1 cellular context compared by ENCODE assay signal in the genomic region with DNA sequence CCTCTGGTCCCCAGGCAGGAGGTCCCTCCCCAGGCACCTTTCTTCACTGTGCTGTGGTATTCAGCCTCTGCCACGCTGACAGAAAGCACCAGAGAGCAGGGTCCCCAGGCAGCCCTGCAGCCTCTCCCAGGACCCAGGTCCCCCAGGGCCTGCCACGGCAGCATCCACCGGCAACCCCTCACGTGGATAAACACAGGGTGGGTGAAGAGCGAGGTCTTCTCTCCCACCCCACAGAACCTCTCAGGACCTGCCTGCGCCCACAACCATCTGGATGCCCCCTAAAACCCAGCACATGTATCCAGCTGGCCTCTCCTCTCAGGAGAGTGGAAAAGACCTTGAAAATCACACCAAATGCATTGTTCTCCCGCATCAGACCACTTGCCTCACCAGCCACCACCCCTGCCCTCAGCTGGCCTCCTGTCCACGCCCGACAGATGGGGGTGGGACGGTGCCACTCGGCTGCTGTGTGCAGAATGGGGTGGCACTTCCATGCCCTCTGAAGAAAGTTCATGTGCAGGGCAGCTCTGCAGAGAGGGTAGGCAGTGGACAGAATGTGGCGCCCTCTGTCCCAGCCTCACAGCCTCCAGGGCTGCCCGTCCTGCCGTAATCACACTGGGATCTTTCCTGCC.
A peak's percentile ranks its signal among the peaks of the same experiment; 100 is the strongest.
TF ChIP-seq lines count a peak whose summit lies in the region.

No MANE protein-coding gene starts in this region.

TF ChIP-seq in HepG2, 621 proteins besides CTCF, POLR2A, EP300 and RAD21 (continued from another document):
- TF ChIP-seq, protein P1, sequence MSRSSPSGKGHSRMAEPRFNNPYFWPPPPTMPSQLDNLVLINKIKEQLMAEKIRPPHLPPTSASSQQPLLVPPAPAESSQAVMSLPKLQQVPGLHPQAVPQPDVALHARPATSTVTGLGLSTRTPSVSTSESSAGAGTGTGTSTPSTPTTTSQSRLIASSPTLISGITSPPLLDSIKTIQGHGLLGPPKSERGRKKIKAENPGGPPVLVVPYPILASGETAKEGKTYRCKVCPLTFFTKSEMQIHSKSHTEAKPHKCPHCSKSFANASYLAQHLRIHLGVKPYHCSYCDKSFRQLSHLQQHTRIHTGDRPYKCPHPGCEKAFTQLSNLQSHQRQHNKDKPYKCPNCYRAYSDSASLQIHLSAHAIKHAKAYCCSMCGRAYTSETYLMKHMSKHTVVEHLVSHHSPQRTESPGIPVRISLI (CRISPR knock-in tag; IDR thresholded peaks at IDR 0.05; ENCODE audit: borderline replicate concordance) = no peak
- TF ChIP-seq ZNF562 (CRISPR knock-in tag; IDR thresholded peaks at IDR 0.05; ENCODE audit: borderline replicate concordance) (no peak), JDP2 (CRISPR knock-in tag; IDR thresholded peaks at IDR 0.05; ENCODE audit: borderline replicate concordance) (no peak), SIN3B (IDR thresholded peaks at IDR 0.05; ENCODE audit: low read length) (no peak), FOXA1 (IDR thresholded peaks at IDR 0.05) (no peak), FOXA1 (CRISPR knock-in tag; IDR thresholded peaks at IDR 0.05) (no peak), RELA (CRISPR knock-in tag; IDR thresholded peaks at IDR 0.05) (no peak), ZNF770 (CRISPR knock-in tag; IDR thresholded peaks at IDR 0.05) (peak; percentile 34; the same call in 1 of the 2 replicates), ZSCAN31 (CRISPR knock-in tag; IDR thresholded peaks at IDR 0.05; ENCODE audit: low read depth) (peak; percentile 40; the same call in 1 of the 2 replicates), MXI1 (IDR thresholded peaks at IDR 0.05; ENCODE audit: borderline replicate concordance, low read depth, low read length) (no peak), ATF7 (IDR thresholded peaks at IDR 0.05) (no peak), ATF7 (CRISPR knock-in tag; IDR thresholded peaks at IDR 0.05) (no peak), BRF2 (CRISPR knock-in tag; IDR thresholded peaks at IDR 0.05) (no peak), REL (CRISPR knock-in tag; conservative IDR thresholded peaks at IDR 0.05) (no peak), ZNF710 (CRISPR knock-in tag; IDR thresholded peaks at IDR 0.05; ENCODE audit: borderline replicate concordance) (no peak), ZFP62 (CRISPR knock-in tag; IDR thresholded peaks at IDR 0.05) (no peak), ZNF430 (CRISPR knock-in tag; IDR thresholded peaks at IDR 0.05) (no peak), ETV5 (CRISPR knock-in tag; IDR thresholded peaks at IDR 0.05; ENCODE audit: borderline replicate concordance) (no peak), ZNF557 (CRISPR knock-in tag; IDR thresholded peaks at IDR 0.05) (no peak), ARNTL (CRISPR knock-in tag; IDR thresholded peaks at IDR 0.05) (no peak), RBAK (CRISPR knock-in tag; IDR thresholded peaks at IDR 0.05) (no peak), ZSCAN5A (CRISPR knock-in tag; IDR thresholded peaks at IDR 0.05; ENCODE audit: borderline replicate concordance) (no peak), PTBP1 (IDR thresholded peaks at IDR 0.05; ENCODE audit: low read depth, low read length, poor library complexity, severe bottlenecking) (peak; percentile 20), DR1 (CRISPR knock-in tag; IDR thresholded peaks at IDR 0.05) (no peak), SMARCC2 (IDR thresholded peaks at IDR 0.05) (no peak), HNF1A (IDR thresholded peaks at IDR 0.05; ENCODE audit: low read depth) (no peak), HNF1A (CRISPR knock-in tag; IDR thresholded peaks at IDR 0.05; ENCODE audit: borderline replicate concordance) (no peak), ZNF678 (CRISPR knock-in tag; IDR thresholded peaks at IDR 0.05) (no peak), NFATC3 (CRISPR knock-in tag; IDR thresholded peaks at IDR 0.05) (no peak)
- TF ChIP-seq, protein P2, sequence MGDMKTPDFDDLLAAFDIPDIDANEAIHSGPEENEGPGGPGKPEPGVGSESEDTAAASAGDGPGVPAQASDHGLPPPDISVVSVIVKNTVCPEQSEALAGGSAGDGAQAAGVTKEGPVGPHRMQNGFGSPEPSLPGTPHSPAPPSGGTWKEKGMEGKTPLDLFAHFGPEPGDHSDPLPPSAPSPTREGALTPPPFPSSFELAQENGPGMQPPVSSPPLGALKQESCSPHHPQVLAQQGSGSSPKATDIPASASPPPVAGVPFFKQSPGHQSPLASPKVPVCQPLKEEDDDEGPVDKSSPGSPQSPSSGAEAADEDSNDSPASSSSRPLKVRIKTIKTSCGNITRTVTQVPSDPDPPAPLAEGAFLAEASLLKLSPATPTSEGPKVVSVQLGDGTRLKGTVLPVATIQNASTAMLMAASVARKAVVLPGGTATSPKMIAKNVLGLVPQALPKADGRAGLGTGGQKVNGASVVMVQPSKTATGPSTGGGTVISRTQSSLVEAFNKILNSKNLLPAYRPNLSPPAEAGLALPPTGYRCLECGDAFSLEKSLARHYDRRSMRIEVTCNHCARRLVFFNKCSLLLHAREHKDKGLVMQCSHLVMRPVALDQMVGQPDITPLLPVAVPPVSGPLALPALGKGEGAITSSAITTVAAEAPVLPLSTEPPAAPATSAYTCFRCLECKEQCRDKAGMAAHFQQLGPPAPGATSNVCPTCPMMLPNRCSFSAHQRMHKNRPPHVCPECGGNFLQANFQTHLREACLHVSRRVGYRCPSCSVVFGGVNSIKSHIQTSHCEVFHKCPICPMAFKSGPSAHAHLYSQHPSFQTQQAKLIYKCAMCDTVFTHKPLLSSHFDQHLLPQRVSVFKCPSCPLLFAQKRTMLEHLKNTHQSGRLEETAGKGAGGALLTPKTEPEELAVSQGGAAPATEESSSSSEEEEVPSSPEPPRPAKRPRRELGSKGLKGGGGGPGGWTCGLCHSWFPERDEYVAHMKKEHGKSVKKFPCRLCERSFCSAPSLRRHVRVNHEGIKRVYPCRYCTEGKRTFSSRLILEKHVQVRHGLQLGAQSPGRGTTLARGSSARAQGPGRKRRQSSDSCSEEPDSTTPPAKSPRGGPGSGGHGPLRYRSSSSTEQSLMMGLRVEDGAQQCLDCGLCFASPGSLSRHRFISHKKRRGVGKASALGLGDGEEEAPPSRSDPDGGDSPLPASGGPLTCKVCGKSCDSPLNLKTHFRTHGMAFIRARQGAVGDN (CRISPR knock-in tag; IDR thresholded peaks at IDR 0.05) = 0 out of 2 replicates have a peak, but pooled peaks have one; percentile 35
